In genomic region chr1:96544831-96545221, GRCh38 we compare ENCODE assay signal across 15 cellular contexts.
"Had no signal": no experiment of that assay in that cellular context is flagged by ENCODE, and none has a peak within 500 bp of the region (broad histone marks: within the 10 kb centered on the region; RNA-seq: fewer than 3 reads in every experiment).

No MANE protein-coding gene starts in this region.

- H3K36me3 ChIP-seq: heart right ventricle, ovary, right lobe of liver, upper lobe of left lung had no signal

- H3K9me3 ChIP-seq: mucosa of descending colon, ovary, right lobe of liver, testis, upper lobe of left lung had no signal

- DNase-seq: activated CD4-positive, alpha-beta T cell treated with anti-CD3 and anti-CD28 coated beads, Interleukin-2, amount 50 U/mL, for 1 hour; activated CD8-positive, alpha-beta memory T cell treated with anti-CD3 and anti-CD28 coated beads for 24 hours; activated CD8-positive, alpha-beta memory T cell treated with anti-CD3 and anti-CD28 coated beads, Interleukin-2, amount 50 U/mL, for 48 hours; effector CD8-positive, alpha-beta T cell; heart right ventricle; immature natural killer cell; mesenchymal stem cell; mucosa of descending colon; naive B cell; ovary; right lobe of liver; stimulated activated CD4-positive, alpha-beta T cell treated with anti-CD3 and anti-CD28 coated beads, Interleukin-4, amount 100 ng/mL, for 24 hours; T-cell; testis; upper lobe of left lung had no signal

- H3K27me3 ChIP-seq: heart right ventricle, ovary, right lobe of liver, testis, upper lobe of left lung had no signal

- H3K4me3 ChIP-seq: heart right ventricle, mucosa of descending colon, ovary, right lobe of liver, testis, upper lobe of left lung had no signal

- H3K4me1 ChIP-seq: right lobe of liver, testis, upper lobe of left lung had no signal

- H3K27ac ChIP-seq: heart right ventricle, ovary, right lobe of liver, testis, upper lobe of left lung had no signal
